23 cellular contexts compared by ENCODE assay signal in the genomic region with DNA sequence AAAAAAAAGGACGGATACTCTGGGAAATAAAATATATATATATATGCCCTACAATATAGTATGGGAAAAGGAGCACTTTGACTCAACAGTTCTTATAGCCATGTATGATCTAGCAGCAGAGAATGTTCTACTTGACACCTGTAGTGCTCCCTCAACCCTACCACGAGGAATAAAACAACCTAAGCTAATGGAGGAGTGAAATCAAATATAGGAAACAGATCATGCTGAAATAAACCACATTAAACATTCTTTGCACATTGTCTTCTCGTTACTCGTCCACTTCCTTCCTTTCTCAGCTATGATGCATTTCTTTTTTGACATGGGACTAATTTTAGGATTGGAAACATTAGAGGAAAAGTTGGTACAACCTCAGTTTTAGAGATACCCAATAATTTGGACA.
"Had no signal": no experiment of that assay in that cellular context is flagged by ENCODE, and none has a peak within 500 bp of the region (broad histone marks: within the 10 kb centered on the region; RNA-seq: fewer than 3 reads in every experiment).

No MANE protein-coding gene starts in this region.

- H3K27ac Mint-ChIP-seq: activated T-cell treated with anti-CD3 and anti-CD28 coated beads, Interleukin-2, amount 50 U/mL, for 24 hours; naive B cell had no signal

- DNase-seq: activated CD4-positive, CD25-positive, alpha-beta regulatory T cell treated with anti-CD3 and anti-CD28 coated beads, Interleukin-2, amount 50 U/mL, for 72 hours; activated naive CD4-positive, alpha-beta T cell treated with Interleukin-2 at 50 U/mL for 16 hours; activated T-cell treated with anti-CD3 and anti-CD28 coated beads, Interleukin-2, amount 50 U/mL, for 24 hours; adrenal gland; brain microvascular endothelial cell; central memory CD4-positive, alpha-beta T cell; dermis blood vessel endothelial cell; effector CD8-positive, alpha-beta T cell; erythroblast; foreskin keratinocyte; lower lobe of right lung; mesendoderm; naive B cell; stimulated activated CD4-positive, alpha-beta T cell treated with anti-CD3 and anti-CD28 coated beads, Interleukin-4, amount 100 ng/mL, for 24 hours; stimulated activated naive CD8-positive, alpha-beta T cell treated with anti-CD3 and anti-CD28 coated beads, Interleukin-15, Interleukin-2, amounts not matched to agents 100 U/mL and 50 U/mL, for 24 hours; substantia nigra; thyroid gland; upper lobe of right lung; WERI-Rb-1 had no signal

- FAIRE-seq: TTC549 had no signal

- H3K27me3 Mint-ChIP-seq: activated T-cell treated with anti-CD3 and anti-CD28 coated beads, Interleukin-2, amount 50 U/mL, for 24 hours; naive B cell had no signal

- ATAC-seq: foreskin keratinocyte; left lobe of liver; lower lobe of right lung; stimulated activated naive CD8-positive, alpha-beta T cell treated with anti-CD3 and anti-CD28 coated beads, Interleukin-15, Interleukin-2, amounts not matched to agents 100 U/mL and 50 U/mL, for 24 hours; upper lobe of right lung had no signal

- H3K27ac ChIP-seq: adrenal gland, ascending aorta, brain microvascular endothelial cell, foreskin keratinocyte, lower lobe of right lung, prostate gland, thyroid gland, upper lobe of right lung, WERI-Rb-1 had no signal

- H3K4me3 Mint-ChIP-seq: activated T-cell treated with anti-CD3 and anti-CD28 coated beads, Interleukin-2, amount 50 U/mL, for 24 hours had no signal

- H3K27me3 ChIP-seq: adrenal gland, ascending aorta, thyroid gland had no signal

- H3K4me1 Mint-ChIP-seq: naive B cell had no signal

- H3K36me3 ChIP-seq: adrenal gland, ascending aorta, brain microvascular endothelial cell, lower lobe of right lung, prostate gland, thyroid gland, upper lobe of right lung, WERI-Rb-1 had no signal

- H3K9me3 Mint-ChIP-seq: activated T-cell treated with anti-CD3 and anti-CD28 coated beads, Interleukin-2, amount 50 U/mL, for 24 hours; naive B cell had no signal

- H3K4me3 ChIP-seq: adrenal gland, ascending aorta, lower lobe of right lung, prostate gland, thyroid gland, upper lobe of right lung had no signal

- H3K9me3 ChIP-seq: adrenal gland, ascending aorta, lower lobe of right lung, prostate gland, thyroid gland, upper lobe of right lung had no signal

- H3K4me1 ChIP-seq: adrenal gland, ascending aorta, foreskin keratinocyte, lower lobe of right lung, prostate gland, thyroid gland, upper lobe of right lung had no signal
